Comparison of ENCODE assay signal across 29 cellular contexts in the genomic region with DNA sequence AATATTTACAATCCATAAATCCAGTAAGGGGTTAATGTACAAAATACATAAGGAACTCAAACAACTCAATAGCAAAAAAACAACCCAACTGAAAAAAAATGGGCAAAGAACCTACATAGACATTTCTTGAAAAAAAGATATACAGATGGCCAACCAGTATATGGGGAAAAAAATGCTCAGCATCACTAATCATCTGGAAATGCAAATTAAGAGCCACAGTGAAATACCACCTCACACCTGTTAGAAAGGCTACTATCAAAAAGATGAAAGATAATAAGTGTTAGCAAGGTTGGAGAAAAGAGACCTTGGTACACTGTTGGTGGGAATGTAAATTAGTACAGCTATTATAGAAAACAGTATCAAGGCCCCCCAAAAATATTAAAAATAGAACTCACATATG. TPM values are rescaled to one million over a fixed set of nuclear protein-coding genes. Genes with fewer than 3 reads are reported as not detected.
DNase-seq lines count a peak whose midpoint lies in the region; ATAC-seq lines count a peak whose summit lies in the region.
"Had no signal": no experiment of that assay in that cellular context is flagged by ENCODE, and none has a peak within 500 bp of the region (broad histone marks: within the 10 kb centered on the region; RNA-seq: fewer than 3 reads in every experiment).

No MANE protein-coding gene starts in this region.

- no peak overlapping the region for H2BK15ac ChIP-seq in mesendoderm (replicated peaks; ENCODE audit: low read depth)

- no peak overlapping the region for H3K4me2 ChIP-seq in mesendoderm (ENCODE audit: low read length)

- no peak overlapping the region for H2BK120ac ChIP-seq in mesendoderm (ENCODE audit: low read depth, low read length)

- H3K36me3 ChIP-seq in CD4-positive, alpha-beta memory T cell (ENCODE audit: insufficient read depth, low read length), result no peaks in the 10 kb centered on the region
- no peaks in the 10 kb centered on the region for H3K36me3 ChIP-seq in mesendoderm (ENCODE audit: control insufficient read depth, insufficient read depth, low read length)
- H3K36me3 ChIP-seq: gastroesophageal sphincter, prostate gland, sigmoid colon, SJCRH30 had no signal

- H3K4ac ChIP-seq in mesendoderm (ENCODE audit: low read depth, low read length), result no peak overlapping the region

- H2BK5ac ChIP-seq in mesendoderm (ENCODE audit: low read length), result no peak overlapping the region

- H3K56ac ChIP-seq in mesendoderm (ENCODE audit: low read length), result no peak overlapping the region

- intact Hi-C loops in left ventricle myocardium superior (cut with micrococcal nuclease), result no loop called here
- intact Hi-C loops in CD4-positive, alpha-beta memory T cell (cut with micrococcal nuclease), result no loop called here

- H3K79me1 ChIP-seq in mesendoderm (ENCODE audit: low read length), result no peaks in the 10 kb centered on the region

- no peak overlapping the region for H4K8ac ChIP-seq in mesendoderm (ENCODE audit: low read depth, low read length)

- no peaks in the 10 kb centered on the region for H3K9me3 ChIP-seq in CD4-positive, alpha-beta memory T cell (ENCODE audit: control insufficient read depth in 1 of 2, low read length in 2 of 2)
- H3K9me3 ChIP-seq: gastroesophageal sphincter, prostate gland, sigmoid colon, SJCRH30, testis had no signal

- H4K5ac ChIP-seq in mesendoderm (ENCODE audit: low read length), result no peak overlapping the region

- no peaks in the 10 kb centered on the region for H3K79me2 ChIP-seq in mesendoderm (ENCODE audit: control insufficient read depth, insufficient read depth, low read length)

- H3K36me3 Mint-ChIP-seq in IgD-negative memory B cell (peaks cover 10% of the 10 kb centered on the region), naive B cell (peaks cover 5 to 9% of the 10 kb centered on the region in 2 donors)
- no peaks in the 10 kb centered on the region for H3K36me3 Mint-ChIP-seq in activated T-cell treated with anti-CD3 and anti-CD28 coated beads, Interleukin-2, amount 50 U/mL, for 4 hours (ENCODE audit: insufficient read depth)
- no peaks in the 10 kb centered on the region for H3K36me3 Mint-ChIP-seq in CD4-positive, alpha-beta memory T cell

- H3K9ac ChIP-seq in mesendoderm (ENCODE audit: low read length), result no peak overlapping the region

- H3K9me3 Mint-ChIP-seq in IgD-negative memory B cell (no peaks in the 10 kb centered on the region), naive B cell (peaks cover 0 to 4% (median 3%) of the 10 kb centered on the region in 7 donors)
- H3K9me3 Mint-ChIP-seq in activated T-cell treated with anti-CD3 and anti-CD28 coated beads, Interleukin-2, amount 50 U/mL, for 4 hours, result no peaks in the 10 kb centered on the region
- no peaks in the 10 kb centered on the region for H3K9me3 Mint-ChIP-seq in CD4-positive, alpha-beta memory T cell
- H3K9me3 Mint-ChIP-seq: activated CD4-positive, alpha-beta T cell treated with anti-CD3 and anti-CD28 coated beads, Interleukin-2, amount 10 ng/mL, durations not matched to agents 7 days and 5 days; activated T-cell treated with anti-CD3 and anti-CD28 coated beads, Interleukin-2, amount 50 U/mL, for 72 hours; H9 had no signal

- peak; percentile 50 for ATAC-seq in GM18907 (IDR thresholded peaks at IDR 0.05; ENCODE audit: unreplicated experiment)
- ATAC-seq in GM21786 (IDR thresholded peaks at IDR 0.05; ENCODE audit: unreplicated experiment), result peak; percentile 52
- peak; percentile 71 to 81 for ATAC-seq in naive B cell (ENCODE audit: low read depth in 2 of 2)
- ATAC-seq in left ventricle myocardium superior, result no peak
- ATAC-seq in activated T-cell treated with anti-CD3 and anti-CD28 coated beads, Interleukin-2, amount 50 U/mL, for 4 hours, result no peak
- ATAC-seq: activated T-cell treated with anti-CD3 and anti-CD28 coated beads, Interleukin-2, amount 50 U/mL, for 72 hours; gastroesophageal sphincter; HepG2; stimulated activated naive CD8-positive, alpha-beta T cell treated with anti-CD3 and anti-CD28 coated beads, Interleukin-15, Interleukin-2, amounts not matched to agents 100 U/mL and 50 U/mL, for 24 hours had no signal

- no peaks in the 10 kb centered on the region for H3K4me1 ChIP-seq in CD4-positive, alpha-beta memory T cell (ENCODE audit: insufficient read depth, low read length)
- no peaks in the 10 kb centered on the region for H3K4me1 ChIP-seq in mesendoderm (ENCODE audit: control insufficient read depth, low read depth, low read length)
- H3K4me1 ChIP-seq: prostate gland, sigmoid colon, SJCRH30, testis had no signal

- DNase-seq in naive B cell (peak; percentile 16), left ventricle myocardium superior (no peak), mesendoderm (no peak)
- no peak for DNase-seq in activated T-cell treated with anti-CD3 and anti-CD28 coated beads, Interleukin-2, amount 50 U/mL, for 4 hours
- no peak for DNase-seq in CD4-positive, alpha-beta memory T cell
- DNase-seq: activated CD4-positive, alpha-beta T cell treated with anti-CD3 and anti-CD28 coated beads, Interleukin-2, amount 10 ng/mL, durations not matched to agents 7 days and 5 days; activated naive CD4-positive, alpha-beta T cell treated with Interleukin-2 at 50 U/mL for 16 hours; activated T-cell treated with anti-CD3 and anti-CD28 coated beads, Interleukin-2, amount 50 U/mL, for 72 hours; Calu3; cerebellar nuclear complex; H9; hypothalamus; Kasumi-1; NCI-H1048; NCI-H187; NCI-H524 treated with DMSO at 0.1 percent for 48 hours; nucleus accumbens; sigmoid colon; SJCRH30; stimulated activated naive CD8-positive, alpha-beta T cell treated with anti-CD3 and anti-CD28 coated beads, Interleukin-15, Interleukin-2, amounts not matched to agents 100 U/mL and 50 U/mL, for 24 hours; testis had no signal

- H3K27ac Mint-ChIP-seq in IgD-negative memory B cell (peak overlapping the region; percentile 1 to 73 (median 48)), naive B cell (peak overlapping the region; percentile 15 to 93 (median 56))
- no peak overlapping the region for H3K27ac Mint-ChIP-seq in CD4-positive, alpha-beta memory T cell
- H3K27ac Mint-ChIP-seq: activated CD4-positive, alpha-beta T cell treated with anti-CD3 and anti-CD28 coated beads, Interleukin-2, amount 10 ng/mL, durations not matched to agents 7 days and 5 days; activated T-cell treated with anti-CD3 and anti-CD28 coated beads, Interleukin-2, amount 50 U/mL, for 72 hours; brain; H9 had no signal

- H3K27me3 Mint-ChIP-seq in IgD-negative memory B cell (no peaks in the 10 kb centered on the region), naive B cell (no peaks in the 10 kb centered on the region)
- H3K27me3 Mint-ChIP-seq in activated T-cell treated with anti-CD3 and anti-CD28 coated beads, Interleukin-2, amount 50 U/mL, for 4 hours (ENCODE audit: low read depth), result no peaks in the 10 kb centered on the region
- H3K27me3 Mint-ChIP-seq in CD4-positive, alpha-beta memory T cell, result no peaks in the 10 kb centered on the region
- H3K27me3 Mint-ChIP-seq: activated CD4-positive, alpha-beta T cell treated with anti-CD3 and anti-CD28 coated beads, Interleukin-2, amount 10 ng/mL, durations not matched to agents 7 days and 5 days had no signal

- CTCF ChIA-PET in CD4-positive, alpha-beta memory T cell (lab: Charles Lee; ENCODE audit: partially characterized antibody), result no interaction called here

- H2AK5ac ChIP-seq in mesendoderm (ENCODE audit: low read length), result no peak overlapping the region

- peaks cover 41 to 47% (median 43%) of the 10 kb centered on the region in 3 donors for H3K4me1 Mint-ChIP-seq in IgD-negative memory B cell
- H3K4me1 Mint-ChIP-seq in naive B cell, result peaks cover 29 to 80% (median 73%) of the 10 kb centered on the region in 3 donors
- no peaks in the 10 kb centered on the region for H3K4me1 Mint-ChIP-seq in activated T-cell treated with anti-CD3 and anti-CD28 coated beads, Interleukin-2, amount 50 U/mL, for 4 hours (ENCODE audit: low read depth)
- H3K4me1 Mint-ChIP-seq in CD4-positive, alpha-beta memory T cell, result peaks cover 0 to 2% (median 0%) of the 10 kb centered on the region in 4 donors
- H3K4me1 Mint-ChIP-seq: CD14-positive monocyte, H9 had no signal

- no peaks in the 10 kb centered on the region for H3K27me3 ChIP-seq in CD4-positive, alpha-beta memory T cell (ENCODE audit: insufficient read depth, low read length)
- H3K27me3 ChIP-seq in mesendoderm (ENCODE audit: insufficient read depth, low read length, poor library complexity), result no peaks in the 10 kb centered on the region
- H3K27me3 ChIP-seq: gastroesophageal sphincter, sigmoid colon, SJCRH30, testis had no signal

- H3K18ac ChIP-seq in mesendoderm (ENCODE audit: low read length), result no peak overlapping the region

- no peak overlapping the region for H3K27ac ChIP-seq in CD4-positive, alpha-beta memory T cell (ENCODE audit: low read depth, low read length)
- H3K27ac ChIP-seq in mesendoderm (ENCODE audit: low read depth, low read length), result no peak overlapping the region
- H3K27ac ChIP-seq: gastroesophageal sphincter, prostate gland, sigmoid colon, SJCRH30, testis had no signal

- no peak overlapping the region for H3K23ac ChIP-seq in mesendoderm (ENCODE audit: low read length)

- H3K4me3 ChIP-seq in CD4-positive, alpha-beta memory T cell (ENCODE audit: low read length in 2 of 2), result no peak overlapping the region
- H3K4me3 ChIP-seq in mesendoderm (ENCODE audit: low read length), result no peak overlapping the region
- H3K4me3 ChIP-seq: gastroesophageal sphincter, prostate gland, sigmoid colon, SJCRH30, testis had no signal

- POLR2A ChIA-PET in CD4-positive, alpha-beta memory T cell (lab: Charles Lee; ENCODE audit: partially characterized antibody), result interaction anchor here (0.6 kb wide), 1 partner anchor 1202 kb away, joined by 3 read pairs; no protein-coding TSS in a partner anchor

- peak overlapping the region in 3 of 4 donors; percentile 19 to 88 (median 74) for H3K4me3 Mint-ChIP-seq in IgD-negative memory B cell
- H3K4me3 Mint-ChIP-seq in naive B cell, result peak overlapping the region in 6 of 8 donors; percentile 23 to 68 (median 49)
- H3K4me3 Mint-ChIP-seq in activated T-cell treated with anti-CD3 and anti-CD28 coated beads, Interleukin-2, amount 50 U/mL, for 4 hours, result no peak overlapping the region
- no peak overlapping the region for H3K4me3 Mint-ChIP-seq in CD4-positive, alpha-beta memory T cell
- H3K4me3 Mint-ChIP-seq: activated CD4-positive, alpha-beta T cell treated with anti-CD3 and anti-CD28 coated beads, Interleukin-2, amount 10 ng/mL, durations not matched to agents 7 days and 5 days; activated T-cell treated with anti-CD3 and anti-CD28 coated beads, Interleukin-2, amount 50 U/mL, for 72 hours; brain; CD14-positive monocyte; H9 had no signal

RNA-seq across cellular contexts. Expression of a gene that starts 14.6 kb away (rescaled TPM):
- polyA plus RNA-seq in IgD-negative memory B cell (23.0 TPM), naive B cell (ENCODE audit: low read depth in 6 of 6) (10 to 100 TPM in 3 of 6 donors, 1 to 10 TPM in 3; 7.6 to 17.5 (median 12.2) TPM)
- total RNA-seq in left ventricle myocardium superior, result 0.50 TPM
- total RNA-seq in activated T-cell treated with anti-CD3 and anti-CD28 coated beads, Interleukin-2, amount 50 U/mL, for 4 hours, result 10 to 100 TPM; 18.0 to 19.9 (median 18.4) TPM
- 1 to 10 TPM in 1 of 2 experiments, under 1 TPM in 1; 0.96 to 1.1 TPM for total RNA-seq in CD4-positive, alpha-beta memory T cell
- 1 to 10 TPM; 1.3 to 2.6 TPM for polyA plus RNA-seq in CD4-positive, alpha-beta memory T cell
- polyA plus RNA-seq in mesendoderm (2013, experiment 1 of 2), result 6.5 TPM
- 7.3 TPM for polyA plus RNA-seq in mesendoderm (2013, experiment 2 of 2)
- total RNA-seq: SJCRH30 had no signal

Comparison
In these comparisons a context has a peak if more than half of its experiments do, and no peak if none do; other contexts are left out.
1. ATAC-seq: peak in GM18907 (single experiment), GM21786 (single experiment) and naive B cell (2 of 2); none in left ventricle myocardium superior (single experiment) and activated T-cell treated with anti-CD3 and anti-CD28 coated beads, Interleukin-2, amount 50 U/mL, for 4 hours (0 of 2).
2. H3K27ac Mint-ChIP-seq: peak in IgD-negative memory B cell (3 of 3) and naive B cell (6 of 6); none in CD4-positive, alpha-beta memory T cell (0 of 7).
3. H3K4me3 Mint-ChIP-seq: peak in IgD-negative memory B cell (3 of 4) and naive B cell (6 of 8); none in activated T-cell treated with anti-CD3 and anti-CD28 coated beads, Interleukin-2, amount 50 U/mL, for 4 hours (single experiment) and CD4-positive, alpha-beta memory T cell (0 of 8).
4. RNA of a gene that starts 14.6 kb away (total RNA-seq): 18.0 to 19.9 TPM in activated T-cell treated with anti-CD3 and anti-CD28 coated beads, Interleukin-2, amount 50 U/mL, for 4 hours; 0.96 to 1.1 TPM in CD4-positive, alpha-beta memory T cell and 0.50 TPM in left ventricle myocardium superior (single experiment); every median in the first group is over 4 times any median in the second.